17 cellular contexts compared by ENCODE assay signal in the genomic region with DNA sequence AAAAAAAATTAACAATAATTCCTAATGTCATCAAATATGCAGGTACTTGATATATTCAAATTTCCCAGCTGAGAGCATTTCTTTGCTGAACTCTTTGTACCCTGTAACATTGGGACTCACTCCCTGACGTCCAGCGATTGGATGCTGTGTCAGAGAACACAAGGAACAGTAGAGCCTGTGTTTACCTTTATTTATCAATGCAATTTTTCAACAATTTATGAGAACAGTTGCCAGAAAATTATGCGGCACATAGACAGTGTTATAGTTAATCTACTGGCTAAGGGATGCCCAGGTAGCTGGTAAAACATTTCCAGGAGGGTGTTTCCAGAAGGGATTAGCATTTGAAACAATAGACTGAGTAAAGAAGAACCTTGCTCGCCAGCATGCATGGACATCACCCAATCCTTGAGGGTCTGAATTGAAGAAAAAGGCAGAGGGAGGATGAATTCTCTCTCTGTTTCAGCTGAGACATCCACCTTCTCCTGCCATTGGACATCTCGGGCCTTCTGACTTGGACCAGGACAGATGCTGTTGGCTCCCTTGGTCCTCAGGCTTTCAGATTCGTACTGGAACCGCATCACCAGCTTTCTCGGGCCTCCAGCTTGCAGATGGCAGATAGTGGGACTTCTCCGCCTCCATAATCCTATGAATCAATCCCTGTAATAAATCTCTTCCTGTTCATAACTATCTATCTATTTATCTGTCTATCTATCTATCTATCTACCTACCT.
"Had no signal": no experiment of that assay in that cellular context is flagged by ENCODE, and none has a peak within 500 bp of the region (broad histone marks: within the 10 kb centered on the region; RNA-seq: fewer than 3 reads in every experiment).

No MANE protein-coding gene starts in this region.

- H3K9me3 ChIP-seq: esophagus muscularis mucosa, gastrocnemius medialis, heart right ventricle, mucosa of descending colon, right atrium auricular region had no signal

- H3K36me3 Mint-ChIP-seq: naive thymus-derived CD8-positive, alpha-beta T cell; type B pancreatic cell had no signal

- H3K4me3 Mint-ChIP-seq: dendritic cell treated with granulocyte-macrophage colony-stimulating factor and Interleukin-4, amounts not matched to agents 40 ng/mL and 50 ng/mL, for 4 days; effector memory CD8-positive, alpha-beta T cell; naive thymus-derived CD8-positive, alpha-beta T cell; type B pancreatic cell had no signal

- H3K36me3 ChIP-seq: esophagus muscularis mucosa, gastrocnemius medialis, heart right ventricle, right atrium auricular region had no signal

- ATAC-seq: effector memory CD8-positive, alpha-beta T cell; gastrocnemius medialis; heart right ventricle; left lobe of liver; mucosa of descending colon; naive thymus-derived CD8-positive, alpha-beta T cell had no signal

- H3K27ac ChIP-seq: epithelial cell of prostate, esophagus muscularis mucosa, gastrocnemius medialis, heart right ventricle, right atrium auricular region had no signal

- FAIRE-seq: islet of Langerhans, small intestine, urothelium cell line had no signal

- H3K27ac Mint-ChIP-seq: dendritic cell treated with granulocyte-macrophage colony-stimulating factor and Interleukin-4, amounts not matched to agents 40 ng/mL and 50 ng/mL, for 4 days; effector memory CD8-positive, alpha-beta T cell; type B pancreatic cell had no signal

- H3K9me3 Mint-ChIP-seq: dendritic cell treated with granulocyte-macrophage colony-stimulating factor and Interleukin-4, amounts not matched to agents 40 ng/mL and 50 ng/mL, for 4 days; effector memory CD8-positive, alpha-beta T cell; naive thymus-derived CD8-positive, alpha-beta T cell; type B pancreatic cell had no signal

- H3K27me3 ChIP-seq: esophagus muscularis mucosa, gastrocnemius medialis, heart right ventricle, right atrium auricular region had no signal

- DNase-seq: effector memory CD8-positive, alpha-beta T cell; gastrocnemius medialis; heart right ventricle; hypothalamus; mucosa of descending colon; naive thymus-derived CD8-positive, alpha-beta T cell; small intestine; stimulated activated CD4-positive, alpha-beta T cell treated with anti-CD3 and anti-CD28 coated beads, Interleukin-12 subunit alpha, Interleukin-12 subunit beta, amount 100 ng/mL, for 4 hours; stimulated activated naive CD4-positive, alpha-beta T cell treated with Interleukin-2 at 50 U/mL for 16 hours had no signal

- H3K27me3 Mint-ChIP-seq: naive thymus-derived CD8-positive, alpha-beta T cell; type B pancreatic cell had no signal

- H3K4me3 ChIP-seq: esophagus muscularis mucosa, gastrocnemius medialis, heart right ventricle, mucosa of descending colon, right atrium auricular region had no signal
